In genomic region chr2:10367472-10368439, GRCh38 we compare ENCODE assay signal across 2 cellular contexts.
TF ChIP-seq lines count a peak whose summit lies in the region.

No MANE protein-coding gene starts in this region.

TF ChIP-seq in WTC11, 78 proteins besides CTCF, POLR2A, EP300 and RAD21 (continued from another document):
- TF ChIP-seq, protein P1, sequence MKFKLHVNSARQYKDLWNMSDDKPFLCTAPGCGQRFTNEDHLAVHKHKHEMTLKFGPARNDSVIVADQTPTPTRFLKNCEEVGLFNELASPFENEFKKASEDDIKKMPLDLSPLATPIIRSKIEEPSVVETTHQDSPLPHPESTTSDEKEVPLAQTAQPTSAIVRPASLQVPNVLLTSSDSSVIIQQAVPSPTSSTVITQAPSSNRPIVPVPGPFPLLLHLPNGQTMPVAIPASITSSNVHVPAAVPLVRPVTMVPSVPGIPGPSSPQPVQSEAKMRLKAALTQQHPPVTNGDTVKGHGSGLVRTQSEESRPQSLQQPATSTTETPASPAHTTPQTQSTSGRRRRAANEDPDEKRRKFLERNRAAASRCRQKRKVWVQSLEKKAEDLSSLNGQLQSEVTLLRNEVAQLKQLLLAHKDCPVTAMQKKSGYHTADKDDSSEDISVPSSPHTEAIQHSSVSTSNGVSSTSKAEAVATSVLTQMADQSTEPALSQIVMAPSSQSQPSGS (CRISPR knock-in tag; IDR thresholded peaks at IDR 0.05; ENCODE audit: borderline replicate concordance, low read depth): no peak
- TF ChIP-seq MAX (CRISPR knock-in tag; IDR thresholded peaks at IDR 0.05): no peak
- TF ChIP-seq NR3C1 (CRISPR knock-in tag; conservative IDR thresholded peaks at IDR 0.05; ENCODE audit: low read depth): no peak
- TF ChIP-seq, protein P2, sequence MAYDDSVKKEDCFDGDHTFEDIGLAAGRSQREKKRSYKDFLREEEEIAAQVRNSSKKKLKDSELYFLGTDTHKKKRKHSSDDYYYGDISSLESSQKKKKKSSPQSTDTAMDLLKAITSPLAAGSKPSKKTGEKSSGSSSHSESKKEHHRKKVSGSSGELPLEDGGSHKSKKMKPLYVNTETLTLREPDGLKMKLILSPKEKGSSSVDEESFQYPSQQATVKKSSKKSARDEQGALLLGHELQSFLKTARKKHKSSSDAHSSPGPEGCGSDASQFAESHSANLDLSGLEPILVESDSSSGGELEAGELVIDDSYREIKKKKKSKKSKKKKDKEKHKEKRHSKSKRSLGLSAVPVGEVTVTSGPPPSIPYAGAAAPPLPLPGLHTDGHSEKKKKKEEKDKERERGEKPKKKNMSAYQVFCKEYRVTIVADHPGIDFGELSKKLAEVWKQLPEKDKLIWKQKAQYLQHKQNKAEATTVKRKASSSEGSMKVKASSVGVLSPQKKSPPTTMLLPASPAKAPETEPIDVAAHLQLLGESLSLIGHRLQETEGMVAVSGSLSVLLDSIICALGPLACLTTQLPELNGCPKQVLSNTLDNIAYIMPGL (CRISPR knock-in tag; IDR thresholded peaks at IDR 0.05): no peak
- no peak for TF ChIP-seq CREM (CRISPR knock-in tag; IDR thresholded peaks at IDR 0.05)
- TF ChIP-seq ZNF219 (CRISPR knock-in tag; IDR thresholded peaks at IDR 0.05; ENCODE audit: borderline replicate concordance): no peak

TF ChIP-seq in HepG2, 621 proteins besides CTCF, POLR2A, EP300 and RAD21 (continued from another document and continues in another):
- TF ChIP-seq, protein P3, sequence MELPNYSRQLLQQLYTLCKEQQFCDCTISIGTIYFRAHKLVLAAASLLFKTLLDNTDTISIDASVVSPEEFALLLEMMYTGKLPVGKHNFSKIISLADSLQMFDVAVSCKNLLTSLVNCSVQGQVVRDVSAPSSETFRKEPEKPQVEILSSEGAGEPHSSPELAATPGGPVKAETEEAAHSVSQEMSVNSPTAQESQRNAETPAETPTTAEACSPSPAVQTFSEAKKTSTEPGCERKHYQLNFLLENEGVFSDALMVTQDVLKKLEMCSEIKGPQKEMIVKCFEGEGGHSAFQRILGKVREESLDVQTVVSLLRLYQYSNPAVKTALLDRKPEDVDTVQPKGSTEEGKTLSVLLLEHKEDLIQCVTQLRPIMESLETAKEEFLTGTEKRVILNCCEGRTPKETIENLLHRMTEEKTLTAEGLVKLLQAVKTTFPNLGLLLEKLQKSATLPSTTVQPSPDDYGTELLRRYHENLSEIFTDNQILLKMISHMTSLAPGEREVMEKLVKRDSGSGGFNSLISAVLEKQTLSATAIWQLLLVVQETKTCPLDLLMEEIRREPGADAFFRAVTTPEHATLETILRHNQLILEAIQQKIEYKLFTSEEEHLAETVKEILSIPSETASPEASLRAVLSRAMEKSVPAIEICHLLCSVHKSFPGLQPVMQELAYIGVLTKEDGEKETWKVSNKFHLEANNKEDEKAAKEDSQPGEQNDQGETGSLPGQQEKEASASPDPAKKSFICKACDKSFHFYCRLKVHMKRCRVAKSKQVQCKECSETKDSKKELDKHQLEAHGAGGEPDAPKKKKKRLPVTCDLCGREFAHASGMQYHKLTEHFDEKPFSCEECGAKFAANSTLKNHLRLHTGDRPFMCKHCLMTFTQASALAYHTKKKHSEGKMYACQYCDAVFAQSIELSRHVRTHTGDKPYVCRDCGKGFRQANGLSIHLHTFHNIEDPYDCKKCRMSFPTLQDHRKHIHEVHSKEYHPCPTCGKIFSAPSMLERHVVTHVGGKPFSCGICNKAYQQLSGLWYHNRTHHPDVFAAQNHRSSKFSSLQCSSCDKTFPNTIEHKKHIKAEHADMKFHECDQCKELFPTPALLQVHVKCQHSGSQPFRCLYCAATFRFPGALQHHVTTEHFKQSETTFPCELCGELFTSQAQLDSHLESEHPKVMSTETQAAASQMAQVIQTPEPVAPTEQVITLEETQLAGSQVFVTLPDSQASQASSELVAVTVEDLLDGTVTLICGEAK (IDR thresholded peaks at IDR 0.05): peak; percentile 32; the same call in 1 of the 2 replicates
- TF ChIP-seq, protein P3 (CRISPR knock-in tag; IDR thresholded peaks at IDR 0.05): no peak
- TF ChIP-seq HNF4G (IDR thresholded peaks at IDR 0.05; ENCODE audit: borderline replicate concordance, low read depth, low read length) (no peak), HNF4G (CRISPR knock-in tag; IDR thresholded peaks at IDR 0.05; ENCODE audit: borderline replicate concordance, low read depth) (no peak), ETS1 (CRISPR knock-in tag; IDR thresholded peaks at IDR 0.05) (no peak), ZNF782 (CRISPR knock-in tag; IDR thresholded peaks at IDR 0.05; ENCODE audit: borderline replicate concordance) (no peak), GATAD1 (CRISPR knock-in tag; IDR thresholded peaks at IDR 0.05) (no peak), ZC3H13 (CRISPR knock-in tag; IDR thresholded peaks at IDR 0.05) (0 out of 2 replicates have a peak, but pooled peaks have one; percentile 54), ZNF547 (CRISPR knock-in tag; IDR thresholded peaks at IDR 0.05) (no peak), ZNF235 (CRISPR knock-in tag; IDR thresholded peaks at IDR 0.05; ENCODE audit: borderline replicate concordance) (no peak), ZNF510 (CRISPR knock-in tag; IDR thresholded peaks at IDR 0.05; ENCODE audit: low read depth) (no peak), ZBTB2 (CRISPR knock-in tag; IDR thresholded peaks at IDR 0.05; ENCODE audit: low read depth) (0 out of 2 replicates have a peak, but pooled peaks have one; percentile 41), NBN (conservative IDR thresholded peaks at IDR 0.05) (peak; percentile 90; the same call in 1 of the 2 replicates), GATA4 (IDR thresholded peaks at IDR 0.05; ENCODE audit: borderline replicate concordance, low read depth) (no peak), ZNF552 (CRISPR knock-in tag; IDR thresholded peaks at IDR 0.05; ENCODE audit: borderline replicate concordance) (no peak), U2AF1 (optimal IDR thresholded peaks at IDR 0.05; ENCODE audit: low read depth, low read length) (no peak), ZBTB14 (CRISPR knock-in tag; IDR thresholded peaks at IDR 0.05) (no peak)
- TF ChIP-seq, protein P4, sequence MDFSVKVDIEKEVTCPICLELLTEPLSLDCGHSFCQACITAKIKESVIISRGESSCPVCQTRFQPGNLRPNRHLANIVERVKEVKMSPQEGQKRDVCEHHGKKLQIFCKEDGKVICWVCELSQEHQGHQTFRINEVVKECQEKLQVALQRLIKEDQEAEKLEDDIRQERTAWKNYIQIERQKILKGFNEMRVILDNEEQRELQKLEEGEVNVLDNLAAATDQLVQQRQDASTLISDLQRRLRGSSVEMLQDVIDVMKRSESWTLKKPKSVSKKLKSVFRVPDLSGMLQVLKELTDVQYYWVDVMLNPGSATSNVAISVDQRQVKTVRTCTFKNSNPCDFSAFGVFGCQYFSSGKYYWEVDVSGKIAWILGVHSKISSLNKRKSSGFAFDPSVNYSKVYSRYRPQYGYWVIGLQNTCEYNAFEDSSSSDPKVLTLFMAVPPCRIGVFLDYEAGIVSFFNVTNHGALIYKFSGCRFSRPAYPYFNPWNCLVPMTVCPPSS (IDR thresholded peaks at IDR 0.05): 0 out of 2 replicates have a peak, but pooled peaks have one; percentile 89
- TF ChIP-seq, protein P5, sequence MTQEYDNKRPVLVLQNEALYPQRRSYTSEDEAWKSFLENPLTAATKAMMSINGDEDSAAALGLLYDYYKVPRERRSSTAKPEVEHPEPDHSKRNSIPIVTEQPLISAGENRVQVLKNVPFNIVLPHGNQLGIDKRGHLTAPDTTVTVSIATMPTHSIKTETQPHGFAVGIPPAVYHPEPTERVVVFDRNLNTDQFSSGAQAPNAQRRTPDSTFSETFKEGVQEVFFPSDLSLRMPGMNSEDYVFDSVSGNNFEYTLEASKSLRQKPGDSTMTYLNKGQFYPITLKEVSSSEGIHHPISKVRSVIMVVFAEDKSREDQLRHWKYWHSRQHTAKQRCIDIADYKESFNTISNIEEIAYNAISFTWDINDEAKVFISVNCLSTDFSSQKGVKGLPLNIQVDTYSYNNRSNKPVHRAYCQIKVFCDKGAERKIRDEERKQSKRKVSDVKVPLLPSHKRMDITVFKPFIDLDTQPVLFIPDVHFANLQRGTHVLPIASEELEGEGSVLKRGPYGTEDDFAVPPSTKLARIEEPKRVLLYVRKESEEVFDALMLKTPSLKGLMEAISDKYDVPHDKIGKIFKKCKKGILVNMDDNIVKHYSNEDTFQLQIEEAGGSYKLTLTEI (CRISPR knock-in tag; conservative IDR thresholded peaks at IDR 0.05): 0 out of 2 replicates have a peak, but pooled peaks have one; percentile 11
- TF ChIP-seq, protein P6, sequence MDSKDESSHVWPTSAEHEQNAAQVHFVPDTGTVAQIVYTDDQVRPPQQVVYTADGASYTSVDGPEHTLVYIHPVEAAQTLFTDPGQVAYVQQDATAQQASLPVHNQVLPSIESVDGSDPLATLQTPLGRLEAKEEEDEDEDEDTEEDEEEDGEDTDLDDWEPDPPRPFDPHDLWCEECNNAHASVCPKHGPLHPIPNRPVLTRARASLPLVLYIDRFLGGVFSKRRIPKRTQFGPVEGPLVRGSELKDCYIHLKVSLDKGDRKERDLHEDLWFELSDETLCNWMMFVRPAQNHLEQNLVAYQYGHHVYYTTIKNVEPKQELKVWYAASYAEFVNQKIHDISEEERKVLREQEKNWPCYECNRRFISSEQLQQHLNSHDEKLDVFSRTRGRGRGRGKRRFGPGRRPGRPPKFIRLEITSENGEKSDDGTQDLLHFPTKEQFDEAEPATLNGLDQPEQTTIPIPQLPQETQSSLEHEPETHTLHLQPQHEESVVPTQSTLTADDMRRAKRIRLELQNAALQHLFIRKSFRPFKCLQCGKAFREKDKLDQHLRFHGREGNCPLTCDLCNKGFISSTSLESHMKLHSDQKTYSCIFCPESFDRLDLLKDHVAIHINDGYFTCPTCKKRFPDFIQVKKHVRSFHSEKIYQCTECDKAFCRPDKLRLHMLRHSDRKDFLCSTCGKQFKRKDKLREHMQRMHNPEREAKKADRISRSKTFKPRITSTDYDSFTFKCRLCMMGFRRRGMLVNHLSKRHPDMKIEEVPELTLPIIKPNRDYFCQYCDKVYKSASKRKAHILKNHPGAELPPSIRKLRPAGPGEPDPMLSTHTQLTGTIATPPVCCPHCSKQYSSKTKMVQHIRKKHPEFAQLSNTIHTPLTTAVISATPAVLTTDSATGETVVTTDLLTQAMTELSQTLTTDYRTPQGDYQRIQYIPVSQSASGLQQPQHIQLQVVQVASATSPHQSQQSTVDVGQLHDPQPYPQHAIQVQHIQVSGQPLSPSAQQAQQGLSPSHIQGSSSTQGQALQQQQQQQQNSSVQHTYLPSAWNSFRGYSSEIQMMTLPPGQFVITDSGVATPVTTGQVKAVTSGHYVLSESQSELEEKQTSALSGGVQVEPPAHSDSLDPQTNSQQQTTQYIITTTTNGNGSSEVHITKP (CRISPR knock-in tag; IDR thresholded peaks at IDR 0.05; ENCODE audit: low read depth): no peak
- TF ChIP-seq, protein P7, sequence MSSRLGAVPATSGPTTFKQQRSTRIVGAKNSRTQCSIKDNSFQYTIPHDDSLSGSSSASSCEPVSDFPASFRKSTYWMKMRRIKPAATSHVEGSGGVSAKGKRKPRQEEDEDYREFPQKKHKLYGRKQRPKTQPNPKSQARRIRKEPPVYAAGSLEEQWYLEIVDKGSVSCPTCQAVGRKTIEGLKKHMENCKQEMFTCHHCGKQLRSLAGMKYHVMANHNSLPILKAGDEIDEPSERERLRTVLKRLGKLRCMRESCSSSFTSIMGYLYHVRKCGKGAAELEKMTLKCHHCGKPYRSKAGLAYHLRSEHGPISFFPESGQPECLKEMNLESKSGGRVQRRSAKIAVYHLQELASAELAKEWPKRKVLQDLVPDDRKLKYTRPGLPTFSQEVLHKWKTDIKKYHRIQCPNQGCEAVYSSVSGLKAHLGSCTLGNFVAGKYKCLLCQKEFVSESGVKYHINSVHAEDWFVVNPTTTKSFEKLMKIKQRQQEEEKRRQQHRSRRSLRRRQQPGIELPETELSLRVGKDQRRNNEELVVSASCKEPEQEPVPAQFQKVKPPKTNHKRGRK (CRISPR knock-in tag; IDR thresholded peaks at IDR 0.05): peak; percentile 4; the same call in 1 of the 2 replicates
